21 cellular contexts compared by ENCODE assay signal in the genomic region with DNA sequence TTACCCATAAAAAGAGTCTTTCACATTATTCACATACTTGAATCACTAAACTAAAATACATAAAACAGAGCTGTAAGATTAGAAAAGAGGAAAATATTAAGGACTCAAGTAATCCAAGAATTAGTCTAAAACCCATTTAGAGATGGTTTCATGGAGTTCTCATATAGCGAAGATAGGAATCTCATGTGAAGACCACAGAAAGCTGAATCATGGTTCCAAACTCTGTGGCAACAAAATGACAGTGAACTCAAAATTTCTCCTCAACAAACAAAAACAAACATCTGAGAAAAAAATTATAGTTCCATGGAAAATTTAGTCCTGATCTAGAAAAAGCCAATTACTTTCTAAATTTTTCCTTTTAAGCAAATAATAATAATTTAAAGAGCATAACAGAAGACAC. TPM values are rescaled to one million over a fixed set of nuclear protein-coding genes. Genes with fewer than 3 reads are reported as not detected.
DNase-seq lines count a peak whose midpoint lies in the region; ATAC-seq, FAIRE-seq and TF ChIP-seq lines count a peak whose summit lies in the region.
"Had no signal": no experiment of that assay in that cellular context is flagged by ENCODE, and none has a peak within 500 bp of the region (broad histone marks: within the 10 kb centered on the region; RNA-seq: fewer than 3 reads in every experiment).

No MANE protein-coding gene starts in this region.

- no peak overlapping the region for H3K4me3 Mint-ChIP-seq in activated T-cell treated with anti-CD3 and anti-CD28 coated beads, Interleukin-2, amount 50 U/mL, for 24 hours
- no peak overlapping the region for H3K4me3 Mint-ChIP-seq in endodermal cell
- H3K4me3 Mint-ChIP-seq: activated CD4-positive, alpha-beta T cell treated with anti-CD3 and anti-CD28 coated beads for 36 hours; B cell had no signal

- H3K4me3 ChIP-seq in SK-N-MC (no peak overlapping the region), endodermal cell (ENCODE audit: low read length) (no peak overlapping the region), psoas muscle (no peak overlapping the region)
- H3K4me3 ChIP-seq: ascending aorta, left lung had no signal

- no peak for TF ChIP-seq CTCF in endodermal cell (conservative IDR thresholded peaks at IDR 0.05)
- no peak for TF ChIP-seq CTCF in psoas muscle (IDR thresholded peaks at IDR 0.05)

- ATAC-seq in psoas muscle (no peak), GM18498 (IDR thresholded peaks at IDR 0.05; ENCODE audit: unreplicated experiment) (no peak)
- ATAC-seq: activated CD4-positive, alpha-beta T cell treated with anti-CD3 and anti-CD28 coated beads for 36 hours; HCT116; left lung had no signal

- H3K27me3 Mint-ChIP-seq in activated T-cell treated with anti-CD3 and anti-CD28 coated beads, Interleukin-2, amount 50 U/mL, for 24 hours = no peaks in the 10 kb centered on the region
- no peaks in the 10 kb centered on the region for H3K27me3 Mint-ChIP-seq in endodermal cell (ENCODE audit: insufficient read depth)
- H3K27me3 Mint-ChIP-seq: activated CD4-positive, alpha-beta T cell treated with anti-CD3 and anti-CD28 coated beads for 36 hours; B cell had no signal

- intact Hi-C loops in psoas muscle (cut with DNase I) = no loop called here

- peaks cover 89% of the 10 kb centered on the region for H3K36me3 ChIP-seq in SK-N-MC (ENCODE audit: insufficient read depth, low read length)
- H3K36me3 ChIP-seq in endodermal cell (ENCODE audit: control insufficient read depth, insufficient read depth, low read length) = peaks cover 82% of the 10 kb centered on the region
- H3K36me3 ChIP-seq in psoas muscle (ENCODE audit: insufficient read depth in 1 of 2, low read depth in 1 of 2) = peaks cover 4 to 100% of the 10 kb centered on the region in 2 donors

- H3K9ac ChIP-seq in SK-N-MC (ENCODE audit: insufficient read length) = no peak overlapping the region
- no peak overlapping the region for H3K9ac ChIP-seq in endodermal cell (ENCODE audit: extremely low read depth, low read length, poor library complexity, severe bottlenecking)

- H3K4me1 Mint-ChIP-seq in activated T-cell treated with anti-CD3 and anti-CD28 coated beads, Interleukin-2, amount 50 U/mL, for 24 hours (ENCODE audit: low read depth) = peaks cover 19% of the 10 kb centered on the region
- peaks cover 11% of the 10 kb centered on the region for H3K4me1 Mint-ChIP-seq in endodermal cell
- H3K4me1 Mint-ChIP-seq: B cell had no signal

- H3K27ac Mint-ChIP-seq in activated T-cell treated with anti-CD3 and anti-CD28 coated beads, Interleukin-2, amount 50 U/mL, for 24 hours = peak overlapping the region; percentile 44
- peak overlapping the region; percentile 76 for H3K27ac Mint-ChIP-seq in endodermal cell
- H3K27ac Mint-ChIP-seq: B cell had no signal

- no peak for FAIRE-seq in urothelium cell line (lab: Jason Lieb, UNC)

- H3K36me3 Mint-ChIP-seq in activated T-cell treated with anti-CD3 and anti-CD28 coated beads, Interleukin-2, amount 50 U/mL, for 24 hours (ENCODE audit: low read depth) = peaks cover 92% of the 10 kb centered on the region
- H3K36me3 Mint-ChIP-seq in endodermal cell (ENCODE audit: low read depth) = peaks cover 65% of the 10 kb centered on the region

- H3K4me1 ChIP-seq in endodermal cell (ENCODE audit: control insufficient read depth, insufficient read depth, low read length) (no peaks in the 10 kb centered on the region), psoas muscle (peaks cover 8% of the 10 kb centered on the region)
- H3K4me1 ChIP-seq: ascending aorta, left lung had no signal

- no peak for DNase-seq in activated T-cell treated with anti-CD3 and anti-CD28 coated beads, Interleukin-2, amount 50 U/mL, for 24 hours
- no peak for DNase-seq in activated T-cell treated with anti-CD3 and anti-CD28 coated beads, Interleukin-2, amount 50 U/mL, for 1 hour
- no peak for DNase-seq in SK-N-MC (ENCODE audit: low read depth, low spot score)
- DNase-seq in endodermal cell = no peak
- DNase-seq in psoas muscle = no peak
- DNase-seq in UCSD-AML1 (lab: John Stamatoyannopoulos, UW; ENCODE audit: unreplicated experiment) = no peak
- DNase-seq in urothelium cell line (ENCODE audit: low spot score) = no peak
- DNase-seq: activated CD4-positive, alpha-beta T cell treated with anti-CD3 and anti-CD28 coated beads for 36 hours; activated effector memory CD4-positive, alpha-beta T cell treated with anti-CD3 and anti-CD28 coated beads, Interleukin-2, amount 50 U/mL, for 16 hours; Calu3; effector memory CD4-positive, alpha-beta T cell; EL; head of caudate nucleus; left lung; NCI-H1417; NCI-H2107; NCI-H510A treated with DMSO at 0.1 percent for 48 hours had no signal

- 80 to 91% methylated on average over 1 of the region's 1 CpG for WGBS in endodermal cell (ENCODE audit: insufficient coverage in 1 of 2, insufficient read length in 1 of 2), 2 experiments
- 95 to 100% (median 98%) methylated on average over 1 of the region's 1 CpG for WGBS in psoas muscle, 3 donors

- H3K27me3 ChIP-seq in endodermal cell (ENCODE audit: control insufficient read depth, insufficient read depth, low read length, poor library complexity, severe bottlenecking) (no peaks in the 10 kb centered on the region), psoas muscle (ENCODE audit: insufficient read depth in 3 of 3, low read length in 2 of 3) (no peaks in the 10 kb centered on the region)
- H3K27me3 ChIP-seq: ascending aorta, left lung had no signal

- H3K27ac ChIP-seq in SK-N-MC (peak overlapping the region; percentile 63), endodermal cell (ENCODE audit: low read depth, low read length) (no peak overlapping the region), psoas muscle (peak overlapping the region; percentile 33)
- H3K27ac ChIP-seq: ascending aorta, left lung had no signal

- H3K9me3 ChIP-seq in SK-N-MC (ENCODE audit: low read depth, low read length) (no peaks in the 10 kb centered on the region), endodermal cell (ENCODE audit: control insufficient read depth, low read length) (no peaks in the 10 kb centered on the region), psoas muscle (no peaks in the 10 kb centered on the region)
- H3K9me3 ChIP-seq: ascending aorta, left lung had no signal

- H3K9me3 Mint-ChIP-seq in activated T-cell treated with anti-CD3 and anti-CD28 coated beads, Interleukin-2, amount 50 U/mL, for 24 hours = no peaks in the 10 kb centered on the region
- no peaks in the 10 kb centered on the region for H3K9me3 Mint-ChIP-seq in endodermal cell

RNA-seq across cellular contexts. Expression of gene BAZ1B, which starts 34.6 kb away (rescaled TPM):
- total RNA-seq in endodermal cell (10 to 100 TPM; 66.4 to 72.1 TPM), psoas muscle (10 to 100 TPM; 39.5 to 49.8 (median 42.3) TPM)
- 66.2 TPM for polyA plus RNA-seq in endodermal cell (2013, experiment 1 of 2)
- polyA plus RNA-seq in endodermal cell (2013, experiment 2 of 2) = 64.1 TPM
- 10 to 100 TPM; 15.7 to 50.6 (median 15.8) TPM for polyA plus RNA-seq in psoas muscle

RNA-seq across cellular contexts. Expression of gene FZD9, which starts 53.9 kb away (rescaled TPM):
- total RNA-seq in endodermal cell = 1 to 10 TPM; 1.1 to 1.8 TPM
- 3.4 TPM for polyA plus RNA-seq in endodermal cell (2013, experiment 1 of 2)
- 3.2 TPM for polyA plus RNA-seq in endodermal cell (2013, experiment 2 of 2)
- 10 to 100 TPM in 2 of 4 donors, 1 to 10 TPM in 2; 4.0 to 10.7 (median 7.5) TPM for total RNA-seq in psoas muscle
- 10 to 100 TPM in 2 of 3 donors, 1 to 10 TPM in 1; 10.0 to 20.9 (median 19.1) TPM for polyA plus RNA-seq in psoas muscle
